In genomic region chr7:50952544-50952943, GRCh38 we compare ENCODE assay signal across 16 cellular contexts.
"Had no signal": no experiment of that assay in that cellular context is flagged by ENCODE, and none has a peak within 500 bp of the region (broad histone marks: within the 10 kb centered on the region; RNA-seq: fewer than 3 reads in every experiment).

No MANE protein-coding gene starts in this region.

- H3K9me3 ChIP-seq: colonic mucosa, upper lobe of left lung, vagina had no signal

- H3K27me3 ChIP-seq: colonic mucosa, left lung, tibial artery, upper lobe of left lung, vagina had no signal

- H3K4me3 Mint-ChIP-seq: naive B cell, nephron had no signal

- H3K4me1 Mint-ChIP-seq: naive B cell, nephron had no signal

- DNase-seq: colonic mucosa; dermis blood vessel endothelial cell; erythroblast; islet precursor cell; left lung; mesendoderm; naive B cell; posterior cingulate gyrus; small intestine; stimulated activated CD4-positive, alpha-beta T cell treated with anti-CD3 and anti-CD28 coated beads, Interleukin-12 subunit alpha, Interleukin-12 subunit beta, amount 100 ng/mL, for 4 hours; stimulated activated naive CD8-positive, alpha-beta T cell treated with anti-CD3 and anti-CD28 coated beads, Interleukin-15, Interleukin-2, amounts not matched to agents 100 U/mL and 50 U/mL, for 24 hours; tibial artery; upper lobe of left lung had no signal

- H3K36me3 ChIP-seq: colonic mucosa, left lung, tibial artery, upper lobe of left lung, vagina had no signal

- H3K27ac Mint-ChIP-seq: naive B cell, nephron had no signal

- H3K4me3 ChIP-seq: colonic mucosa, left lung, lung, tibial artery, upper lobe of left lung, vagina had no signal

- ATAC-seq: left lung; stimulated activated naive CD8-positive, alpha-beta T cell treated with anti-CD3 and anti-CD28 coated beads, Interleukin-15, Interleukin-2, amounts not matched to agents 100 U/mL and 50 U/mL, for 24 hours had no signal

- H3K36me3 Mint-ChIP-seq: naive B cell had no signal

- H3K27ac ChIP-seq: colonic mucosa, left lung, upper lobe of left lung, vagina had no signal

- H3K4me1 ChIP-seq: colonic mucosa, vagina had no signal
